Comparison of ENCODE assay signal across 8 cellular contexts in the genomic region with DNA sequence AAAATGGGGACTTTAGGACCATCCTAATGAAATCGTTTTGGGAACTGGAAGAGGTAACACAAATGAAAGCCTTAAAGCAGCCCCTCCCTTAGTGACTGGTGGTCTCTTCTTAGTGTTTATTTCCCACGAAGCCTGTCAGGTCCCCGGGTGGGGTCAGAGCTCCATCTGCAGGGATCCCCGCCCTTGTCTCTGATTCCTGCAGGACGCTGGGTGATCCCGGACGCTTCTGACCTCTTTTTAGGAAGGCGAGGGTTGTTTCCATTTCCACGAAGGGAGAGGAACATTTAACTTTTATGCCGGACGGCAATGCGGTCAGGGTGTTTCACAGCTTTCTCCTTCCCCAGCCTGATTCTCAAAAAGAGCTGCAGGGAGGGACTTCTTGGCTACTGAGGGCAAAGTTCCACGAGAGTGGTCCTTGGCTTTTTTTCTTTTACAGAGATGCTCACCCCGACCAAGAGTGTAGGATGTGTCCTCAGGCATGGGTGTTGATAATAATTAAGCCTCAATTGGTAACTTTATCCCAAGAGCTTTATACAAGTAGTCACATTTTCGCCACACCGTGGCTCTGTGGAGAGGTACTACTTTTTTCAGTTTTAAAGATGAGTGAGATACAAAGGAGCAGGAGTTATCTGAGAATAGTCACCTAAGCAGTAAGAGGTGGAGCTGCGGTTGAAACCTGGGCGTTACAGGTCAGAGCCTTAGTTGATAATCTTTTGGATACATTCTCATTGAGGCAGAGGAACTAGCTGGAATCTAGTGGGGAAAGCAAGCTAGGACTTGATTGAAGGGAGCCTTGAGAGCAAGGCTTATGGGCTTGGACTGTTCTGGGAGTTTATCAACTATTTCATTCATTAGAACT. TPM values are rescaled to one million over a fixed set of nuclear protein-coding genes. Genes with fewer than 3 reads are reported as not detected.
A peak's percentile ranks its signal among the peaks of the same experiment; 100 is the strongest.
DNase-seq lines count a peak whose midpoint lies in the region; ATAC-seq, FAIRE-seq and TF ChIP-seq lines count a peak whose summit lies in the region.

No MANE protein-coding gene starts in this region.

- H2BK12ac ChIP-seq in H1 (ENCODE audit: low read depth, low read length) = no peak overlapping the region

- no peak for TF ChIP-seq RAD21 in H1 (IDR thresholded peaks at IDR 0.05 in 1 of 2, conservative IDR thresholded peaks at IDR 0.05 in 1 of 2; ENCODE audit: low read depth in 2 of 2, low read length in 2 of 2)

- no peak overlapping the region for H3K14ac ChIP-seq in H1 (ENCODE audit: insufficient read length)

- no peak overlapping the region for H2BK120ac ChIP-seq in H1 (replicated peaks; ENCODE audit: low read depth, low read length)

- peak overlapping the region; percentile 83 to 88 for H3K4me2 ChIP-seq in H1 (ENCODE audit: insufficient read depth in 1 of 2, low read depth in 2 of 2, low read length in 2 of 2)

- H3K4me3 ChIP-seq in H1 (ENCODE audit: extremely low read depth in 1 of 4, insufficient read depth in 2 of 4, low read depth in 3 of 4, low read length in 4 of 4) = peak overlapping the region; percentile 74 to 94 (median 87)

- H4K8ac ChIP-seq in H1 (ENCODE audit: extremely low read depth, insufficient read depth, low read length) = no peak overlapping the region

- H4K20me1 ChIP-seq in H1 (replicated peaks in 1 of 2; ENCODE audit: control insufficient read depth in 1 of 2, insufficient read depth in 2 of 2, low read length in 2 of 2) = no peaks in the 10 kb centered on the region

- TF ChIP-seq POLR2A in H1 (IDR thresholded peaks at IDR 0.05; ENCODE audit: control extremely low read depth in 1 of 2, low read depth in 2 of 2, low read length in 2 of 2) = no peak

- peak overlapping the region in 1 of 4 experiments; percentile 69; a peak in 3 of 7 replicates for H3K9ac ChIP-seq in H1 (replicated peaks in 1 of 4; ENCODE audit: extremely low read depth in 1 of 4, low read depth in 3 of 4, low read length in 3 of 4)

- CTCF ChIA-PET in H1 (lab: Charles Lee; ENCODE audit: partially characterized antibody) = interaction anchor here (0.8 kb wide), 1 partner anchor 21 kb away, joined by 3 read pairs; the partner anchor contains the start of gene ZNF223

- H3K27me3 ChIP-seq in H1 (replicated peaks in 1 of 4; ENCODE audit: control insufficient read depth in 3 of 4, extremely low read depth in 1 of 4, insufficient read depth in 3 of 4, low read length in 3 of 4) = peaks cover 0 to 5% (median 2%) of the 10 kb centered on the region in 4 experiments; a peak in 3 of 7 replicates

- no peak overlapping the region for H3K56ac ChIP-seq in H1 (replicated peaks; ENCODE audit: insufficient read length, low read depth, low read length)

- in situ Hi-C loops in KBM-7 (cut with MboI; ENCODE audit: low pct_unique_long_range_greater_than_20kb, low sequenced_read_pairs) = no loop called here

- H3K4me1 ChIP-seq in H1 (replicated peaks in 1 of 4; ENCODE audit: control insufficient read depth in 3 of 4, insufficient read depth in 4 of 4, low read length in 3 of 4) = peaks cover 0 to 1% (median 0%) of the 10 kb centered on the region in 4 experiments; a peak in 2 of 7 replicates

- no peak overlapping the region for H3K23ac ChIP-seq in H1 (ENCODE audit: insufficient read length)

- H3K27ac ChIP-seq in H1 (ENCODE audit: low read depth, low read length) = no peak overlapping the region

- TF ChIP-seq EP300 in H1 (IDR thresholded peaks at IDR 0.05; ENCODE audit: borderline replicate concordance in 1 of 2, low read depth in 2 of 2, low read length in 2 of 2) = no peak

- H2BK5ac ChIP-seq in H1 (ENCODE audit: low read depth, low read length) = no peak overlapping the region

- peak overlapping the region; percentile 99 for H2AFZ ChIP-seq in H1 (ENCODE audit: low read length)

- no peak overlapping the region for H4K5ac ChIP-seq in H1 (ENCODE audit: insufficient read length, low read depth, low read length)

- no peak overlapping the region for H3K18ac ChIP-seq in H1 (ENCODE audit: extremely low read depth, low read length)

- H3K79me2 ChIP-seq in H1 (ENCODE audit: control insufficient read depth in 1 of 2, insufficient read depth in 2 of 2, low read length in 2 of 2) = no peaks in the 10 kb centered on the region; a peak in 1 of 4 replicates

- H3K23me2 ChIP-seq in H1 (ENCODE audit: low read depth, low read length) = peaks cover 9% of the 10 kb centered on the region

- POLR2A ChIA-PET in H1 (lab: Charles Lee; ENCODE audit: partially characterized antibody) = interaction anchor here (1.4 kb wide), 1 partner anchor 39 kb away, joined by 5 read pairs; no protein-coding TSS in a partner anchor

- H3K4ac ChIP-seq in H1 (replicated peaks; ENCODE audit: insufficient read length, low read depth, low read length) = no peak overlapping the region

- no peak for ATAC-seq in HG03280 (IDR thresholded peaks at IDR 0.05; ENCODE audit: unreplicated experiment)
- no peak for ATAC-seq in HG02571 (IDR thresholded peaks at IDR 0.05; ENCODE audit: unreplicated experiment)

- H4K91ac ChIP-seq in H1 (replicated peaks; ENCODE audit: insufficient read length, low read length) = no peak overlapping the region

- DNase-seq in GM03348 (ENCODE audit: low spot score) (peak; percentile 35), OCI-M1 (lab: John Stamatoyannopoulos, UW) (peak; percentile 66), H1 (ENCODE audit: low read depth in 1 of 2, low spot score in 2 of 2) (no peak), myocyte (ENCODE audit: low read depth) (peak; percentile 6), HTR-8/SVneo (ENCODE audit: insufficient read length, low spot score) (no peak), KBM-7 (no peak)

- FAIRE-seq in H1 (lab: Jason Lieb, UNC) (no peak), HTR-8/SVneo (lab: Jason Lieb, UNC) (no peak)

- H3K36me3 ChIP-seq in H1 (ENCODE audit: control insufficient read depth in 2 of 4, insufficient read depth in 4 of 4, low read length in 3 of 4) = no peaks in the 10 kb centered on the region; a peak in 2 of 8 replicates

- H3K9me3 ChIP-seq in H1 (ENCODE audit: insufficient read depth in 2 of 2, low read depth in 1 of 2, low read length in 1 of 2) = no peaks in the 10 kb centered on the region

- no peak for TF ChIP-seq CTCF in H1 (IDR thresholded peaks at IDR 0.05; ENCODE audit: control extremely low read depth in 1 of 3, insufficient read depth in 1 of 3, low read depth in 1 of 3, low read length in 3 of 3)

- H2AK5ac ChIP-seq in H1 (ENCODE audit: low read depth, low read length) = no peak overlapping the region

- H2BK20ac ChIP-seq in H1 (ENCODE audit: low read length) = no peak overlapping the region

- no peaks in the 10 kb centered on the region for H3K79me1 ChIP-seq in H1 (ENCODE audit: low read depth, low read length)

- 48% methylated on average over 18 of the region's 18 CpGs; no CpG with 5 or more reads in 1 of the 2 experiments for WGBS in H1 (ENCODE audit: extremely low coverage in 1 of 2, insufficient coverage in 1 of 2, insufficient read length in 1 of 2, insufficient replicate concordance in 2 of 2, low coverage in 1 of 2, low lambda C conversion rate in 2 of 2, missing lambda C conversion rate in 1 of 2), 2 experiments

- no peak overlapping the region for H2BK15ac ChIP-seq in H1 (ENCODE audit: low read length)

RNA-seq across cellular contexts. Expression of gene ZNF284, which starts 0.8 kb away (rescaled TPM):
- 3.4 and 3.5 TPM in 2 replicates for total RNA-seq in H1 (2021; fragmentation: NEBNext Ultra II Directional; extraction: Animal tissue kit (Norgen Biotek cat#: 25700))
- polyA plus RNA-seq in H1 (2011; rRNA removed) = 0.77 and 1.1 TPM in 2 replicates
- 1.1 TPM for polyA plus RNA-seq in H1 (2011; cell fraction: cytosol; rRNA removed)
- polyA plus RNA-seq in H1 (2011; cell fraction: nucleus; rRNA removed) = 0.68 TPM
- polyA plus RNA-seq in H1 (2012, experiment 1 of 2) = 0.94 to 1.1 TPM (median 0.98 TPM) in 4 replicates
- 0.20 TPM for polyA plus RNA-seq in H1 (2012, experiment 2 of 2)
- 1.8 TPM for polyA plus RNA-seq in H1 (2013, experiment 1 of 2)
- 1.7 TPM for polyA plus RNA-seq in H1 (2013, experiment 2 of 2)
- polyA minus RNA-seq in H1 (2011; rRNA and poly(A)+ RNA removed) = 2.7 and 3.5 TPM in 2 replicates
- polyA minus RNA-seq in H1 (2011; cell fraction: cytosol; rRNA and poly(A)+ RNA removed) = 2.3 TPM
- 1.00 TPM for polyA minus RNA-seq in H1 (2011; cell fraction: nucleus; rRNA and poly(A)+ RNA removed)
- 3.0 and 3.6 TPM in 2 replicates for total RNA-seq in myocyte
- 1.8 TPM for polyA plus RNA-seq in myocyte (2012)

RNA-seq across cellular contexts. Expression of gene ZNF223, which starts 20.9 kb away (rescaled TPM):
- total RNA-seq in H1 (2021; fragmentation: NEBNext Ultra II Directional; extraction: Animal tissue kit (Norgen Biotek cat#: 25700)) = 3.9 and 4.3 TPM in 2 replicates
- 1.0 and 1.7 TPM in 2 replicates for polyA plus RNA-seq in H1 (2011; rRNA removed)
- 3.2 TPM for polyA plus RNA-seq in H1 (2011; cell fraction: cytosol; rRNA removed)
- polyA plus RNA-seq in H1 (2011; cell fraction: nucleus; rRNA removed) = 3.1 TPM
- polyA plus RNA-seq in H1 (2012, experiment 1 of 2) = 3.3 to 4.6 TPM (median 3.8 TPM) in 4 replicates
- polyA plus RNA-seq in H1 (2012, experiment 2 of 2) = 0.50 TPM
- 3.5 TPM for polyA plus RNA-seq in H1 (2013, experiment 1 of 2)
- polyA plus RNA-seq in H1 (2013, experiment 2 of 2) = 3.6 TPM
- polyA minus RNA-seq in H1 (2011; rRNA and poly(A)+ RNA removed) = 6.8 and 8.0 TPM in 2 replicates
- 2.0 TPM for polyA minus RNA-seq in H1 (2011; cell fraction: cytosol; rRNA and poly(A)+ RNA removed)
- polyA minus RNA-seq in H1 (2011; cell fraction: nucleus; rRNA and poly(A)+ RNA removed) = 2.4 TPM
- total RNA-seq in myocyte = 3.9 and 5.8 TPM in 2 replicates
- polyA plus RNA-seq in myocyte (2012) = 3.5 TPM

RNA-seq across cellular contexts. Expression of gene ZNF224, which starts 21.4 kb away (rescaled TPM):
- 12.7 and 17.2 TPM in 2 replicates for total RNA-seq in H1 (2021; fragmentation: NEBNext Ultra II Directional; extraction: Animal tissue kit (Norgen Biotek cat#: 25700))
- 3.7 and 4.3 TPM in 2 replicates for polyA plus RNA-seq in H1 (2011; rRNA removed)
- 9.3 TPM for polyA plus RNA-seq in H1 (2011; cell fraction: cytosol; rRNA removed)
- 7.2 TPM for polyA plus RNA-seq in H1 (2011; cell fraction: nucleus; rRNA removed)
- polyA plus RNA-seq in H1 (2012, experiment 1 of 2) = 6.7 to 12.2 TPM (median 9.7 TPM) in 4 replicates
- 1.2 TPM for polyA plus RNA-seq in H1 (2012, experiment 2 of 2)
- 8.1 TPM for polyA plus RNA-seq in H1 (2013, experiment 1 of 2)
- polyA plus RNA-seq in H1 (2013, experiment 2 of 2) = 7.7 TPM
- 13.5 and 13.9 TPM in 2 replicates for polyA minus RNA-seq in H1 (2011; rRNA and poly(A)+ RNA removed)
- polyA minus RNA-seq in H1 (2011; cell fraction: cytosol; rRNA and poly(A)+ RNA removed) = 5.7 TPM
- polyA minus RNA-seq in H1 (2011; cell fraction: nucleus; rRNA and poly(A)+ RNA removed) = 23.5 TPM
- total RNA-seq in myocyte = 11.7 and 19.4 TPM in 2 replicates
- polyA plus RNA-seq in myocyte (2012) = 11.3 TPM

RNA-seq across cellular contexts. Expression of gene ZNF225, which starts 40.4 kb away (rescaled TPM):
- 4.3 and 5.0 TPM in 2 replicates for total RNA-seq in H1 (2021; fragmentation: NEBNext Ultra II Directional; extraction: Animal tissue kit (Norgen Biotek cat#: 25700))
- 0.60 and 0.98 TPM in 2 replicates for polyA plus RNA-seq in H1 (2011; rRNA removed)
- 0.66 TPM for polyA plus RNA-seq in H1 (2011; cell fraction: cytosol; rRNA removed)
- polyA plus RNA-seq in H1 (2011; cell fraction: nucleus; rRNA removed) = 0.60 TPM
- 1.8 to 3.4 TPM (median 2.5 TPM) in 4 replicates for polyA plus RNA-seq in H1 (2012, experiment 1 of 2)
- polyA plus RNA-seq in H1 (2012, experiment 2 of 2) = 0.09 TPM
- 2.2 TPM for polyA plus RNA-seq in H1 (2013, experiment 1 of 2)
- 2.4 TPM for polyA plus RNA-seq in H1 (2013, experiment 2 of 2)
- 2.2 and 3.8 TPM in 2 replicates for polyA minus RNA-seq in H1 (2011; rRNA and poly(A)+ RNA removed)
- polyA minus RNA-seq in H1 (2011; cell fraction: cytosol; rRNA and poly(A)+ RNA removed) = 1.8 TPM
- 5.4 TPM for polyA minus RNA-seq in H1 (2011; cell fraction: nucleus; rRNA and poly(A)+ RNA removed)
- total RNA-seq in myocyte = 4.9 and 5.7 TPM in 2 replicates
- 3.0 TPM for polyA plus RNA-seq in myocyte (2012)

RNA-seq across cellular contexts. Expression of gene ZNF222, which starts 47.6 kb away (rescaled TPM):
- 3.4 and 3.8 TPM in 2 replicates for total RNA-seq in H1 (2021; fragmentation: NEBNext Ultra II Directional; extraction: Animal tissue kit (Norgen Biotek cat#: 25700))
- 0.75 and 1.7 TPM in 2 replicates for polyA plus RNA-seq in H1 (2011; rRNA removed)
- polyA plus RNA-seq in H1 (2011; cell fraction: cytosol; rRNA removed) = 2.5 TPM
- polyA plus RNA-seq in H1 (2011; cell fraction: nucleus; rRNA removed) = 1.7 TPM
- 2.7 to 6.2 TPM (median 3.2 TPM) in 4 replicates for polyA plus RNA-seq in H1 (2012, experiment 1 of 2)
- 0.55 TPM for polyA plus RNA-seq in H1 (2012, experiment 2 of 2)
- polyA plus RNA-seq in H1 (2013, experiment 1 of 2) = 2.7 TPM
- polyA plus RNA-seq in H1 (2013, experiment 2 of 2) = 3.7 TPM
- 2.5 TPM in 2 replicates for polyA minus RNA-seq in H1 (2011; rRNA and poly(A)+ RNA removed)
- 1.8 TPM for polyA minus RNA-seq in H1 (2011; cell fraction: cytosol; rRNA and poly(A)+ RNA removed)
- 0.90 TPM for polyA minus RNA-seq in H1 (2011; cell fraction: nucleus; rRNA and poly(A)+ RNA removed)
- total RNA-seq in myocyte = 3.0 and 5.6 TPM in 2 replicates
- polyA plus RNA-seq in myocyte (2012) = 3.7 TPM

Comparison
In these comparisons a context has a peak if more than half of its experiments do, and no peak if none do; other contexts are left out.
1. DNase-seq: peak in GM03348 (single experiment), OCI-M1 (single experiment) and myocyte (single experiment); none in H1 (0 of 2), HTR-8/SVneo (single experiment) and KBM-7 (single experiment).